In the genomic region with DNA sequence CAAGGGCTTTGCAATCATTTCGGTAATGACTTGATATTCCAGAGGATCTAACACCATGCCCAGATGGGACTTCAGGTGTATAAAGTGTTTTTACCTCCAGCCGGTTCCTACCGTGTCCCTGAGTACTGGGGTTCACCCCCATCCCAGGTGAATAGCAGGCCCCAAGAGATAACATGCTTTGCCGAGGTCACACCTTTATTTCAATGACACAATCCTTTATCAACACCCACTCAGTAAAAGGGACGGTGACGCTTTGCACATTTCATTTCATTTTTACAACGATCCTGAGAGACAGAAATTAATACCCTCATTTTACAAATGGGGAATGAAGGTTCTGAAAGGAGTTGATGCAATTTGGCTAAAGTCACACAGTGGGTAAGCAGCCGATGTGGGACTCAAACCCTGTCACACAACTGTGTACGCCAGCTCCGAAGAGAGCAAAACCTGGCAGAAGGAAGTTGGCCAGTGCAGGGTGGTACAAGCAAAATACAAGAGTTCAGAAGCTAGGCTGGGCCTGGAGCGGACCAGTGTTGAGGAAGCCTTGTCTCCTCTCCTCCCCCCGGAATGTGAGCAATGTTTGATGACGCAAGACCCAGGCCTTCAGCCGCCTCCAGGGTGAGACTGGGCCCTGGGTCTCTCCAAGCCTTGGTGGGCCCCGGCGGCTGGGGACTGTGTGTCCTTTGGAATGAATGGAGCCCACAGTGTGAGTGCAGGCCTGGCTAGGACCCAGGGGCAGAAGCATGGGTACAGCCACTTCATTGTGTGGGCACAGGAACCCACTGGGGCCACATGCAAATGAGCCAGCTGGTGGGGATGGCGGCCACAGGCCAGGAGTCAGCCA, we compare ENCODE assay signal across 1 cellular context.
A peak's percentile ranks its signal among the peaks of the same experiment; 100 is the strongest.
TF ChIP-seq lines count a peak whose summit lies in the region.

No MANE protein-coding gene starts in this region.

TF ChIP-seq in HepG2, 621 proteins besides CTCF, POLR2A, EP300 and RAD21 (continued from another document):
- TF ChIP-seq SSRP1 (CRISPR knock-in tag; IDR thresholded peaks at IDR 0.05): no peak
- TF ChIP-seq RFXANK (CRISPR knock-in tag; IDR thresholded peaks at IDR 0.05): no peak
- no peak for TF ChIP-seq ZFP1 (CRISPR knock-in tag; IDR thresholded peaks at IDR 0.05)
- TF ChIP-seq ZMAT3 (CRISPR knock-in tag; conservative IDR thresholded peaks at IDR 0.05): no peak
- TF ChIP-seq SMARCC2 (IDR thresholded peaks at IDR 0.05): no peak
- peak; percentile 97 for TF ChIP-seq TEAD3 (CRISPR knock-in tag; optimal IDR thresholded peaks at IDR 0.05; ENCODE audit: borderline replicate concordance)
- TF ChIP-seq THYN1 (CRISPR knock-in tag; IDR thresholded peaks at IDR 0.05; ENCODE audit: borderline replicate concordance, low read depth): no peak
- TF ChIP-seq, protein P1, sequence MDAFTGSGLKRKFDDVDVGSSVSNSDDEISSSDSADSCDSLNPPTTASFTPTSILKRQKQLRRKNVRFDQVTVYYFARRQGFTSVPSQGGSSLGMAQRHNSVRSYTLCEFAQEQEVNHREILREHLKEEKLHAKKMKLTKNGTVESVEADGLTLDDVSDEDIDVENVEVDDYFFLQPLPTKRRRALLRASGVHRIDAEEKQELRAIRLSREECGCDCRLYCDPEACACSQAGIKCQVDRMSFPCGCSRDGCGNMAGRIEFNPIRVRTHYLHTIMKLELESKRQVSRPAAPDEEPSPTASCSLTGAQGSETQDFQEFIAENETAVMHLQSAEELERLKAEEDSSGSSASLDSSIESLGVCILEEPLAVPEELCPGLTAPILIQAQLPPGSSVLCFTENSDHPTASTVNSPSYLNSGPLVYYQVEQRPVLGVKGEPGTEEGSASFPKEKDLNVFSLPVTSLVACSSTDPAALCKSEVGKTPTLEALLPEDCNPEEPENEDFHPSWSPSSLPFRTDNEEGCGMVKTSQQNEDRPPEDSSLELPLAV (CRISPR knock-in tag; conservative IDR thresholded peaks at IDR 0.05; ENCODE audit: low read depth): no peak
- TF ChIP-seq NR1H2 (CRISPR knock-in tag; IDR thresholded peaks at IDR 0.05; ENCODE audit: borderline replicate concordance, low read depth): no peak
- no peak for TF ChIP-seq TMF1 (CRISPR knock-in tag; IDR thresholded peaks at IDR 0.05; ENCODE audit: low read depth)
- TF ChIP-seq ISX (CRISPR knock-in tag; conservative IDR thresholded peaks at IDR 0.05): no peak
- TF ChIP-seq, protein P2, sequence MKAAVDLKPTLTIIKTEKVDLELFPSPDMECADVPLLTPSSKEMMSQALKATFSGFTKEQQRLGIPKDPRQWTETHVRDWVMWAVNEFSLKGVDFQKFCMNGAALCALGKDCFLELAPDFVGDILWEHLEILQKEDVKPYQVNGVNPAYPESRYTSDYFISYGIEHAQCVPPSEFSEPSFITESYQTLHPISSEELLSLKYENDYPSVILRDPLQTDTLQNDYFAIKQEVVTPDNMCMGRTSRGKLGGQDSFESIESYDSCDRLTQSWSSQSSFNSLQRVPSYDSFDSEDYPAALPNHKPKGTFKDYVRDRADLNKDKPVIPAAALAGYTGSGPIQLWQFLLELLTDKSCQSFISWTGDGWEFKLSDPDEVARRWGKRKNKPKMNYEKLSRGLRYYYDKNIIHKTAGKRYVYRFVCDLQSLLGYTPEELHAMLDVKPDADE (CRISPR knock-in tag; IDR thresholded peaks at IDR 0.05): no peak
- TF ChIP-seq HCFC1 (IDR thresholded peaks at IDR 0.05; ENCODE audit: low read depth, low read length): no peak
- TF ChIP-seq CEBPG (CRISPR knock-in tag; IDR thresholded peaks at IDR 0.05): peak; percentile 90
- peak; percentile 94 for TF ChIP-seq CEBPB (IDR thresholded peaks at IDR 0.05; ENCODE audit: borderline replicate concordance, low read depth, low read length)
- no peak for TF ChIP-seq ZNF225 (CRISPR knock-in tag; IDR thresholded peaks at IDR 0.05)
- no peak for TF ChIP-seq CCDC6 (CRISPR knock-in tag; IDR thresholded peaks at IDR 0.05)
- TF ChIP-seq PCBP2 (optimal IDR thresholded peaks at IDR 0.05; ENCODE audit: low read depth, low read length, poor library complexity, severe bottlenecking): no peak
- no peak for TF ChIP-seq SETDB1 (CRISPR knock-in tag; IDR thresholded peaks at IDR 0.05; ENCODE audit: borderline replicate concordance)
- no peak for TF ChIP-seq ZNF138 (CRISPR knock-in tag; IDR thresholded peaks at IDR 0.05; ENCODE audit: low read depth)
- TF ChIP-seq, protein P3, sequence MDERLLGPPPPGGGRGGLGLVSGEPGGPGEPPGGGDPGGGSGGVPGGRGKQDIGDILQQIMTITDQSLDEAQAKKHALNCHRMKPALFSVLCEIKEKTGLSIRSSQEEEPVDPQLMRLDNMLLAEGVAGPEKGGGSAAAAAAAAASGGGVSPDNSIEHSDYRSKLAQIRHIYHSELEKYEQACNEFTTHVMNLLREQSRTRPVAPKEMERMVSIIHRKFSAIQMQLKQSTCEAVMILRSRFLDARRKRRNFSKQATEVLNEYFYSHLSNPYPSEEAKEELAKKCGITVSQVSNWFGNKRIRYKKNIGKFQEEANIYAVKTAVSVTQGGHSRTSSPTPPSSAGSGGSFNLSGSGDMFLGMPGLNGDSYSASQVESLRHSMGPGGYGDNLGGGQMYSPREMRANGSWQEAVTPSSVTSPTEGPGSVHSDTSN (CRISPR knock-in tag; IDR thresholded peaks at IDR 0.05): no peak
- no peak for TF ChIP-seq KAT2B (IDR thresholded peaks at IDR 0.05; ENCODE audit: borderline replicate concordance, low read depth, low read length)
- no peak for TF ChIP-seq HNRNPH1 (optimal IDR thresholded peaks at IDR 0.05; ENCODE audit: low read depth, low read length)
- TF ChIP-seq SMAD9 (CRISPR knock-in tag; IDR thresholded peaks at IDR 0.05): no peak
- TF ChIP-seq, protein P4, sequence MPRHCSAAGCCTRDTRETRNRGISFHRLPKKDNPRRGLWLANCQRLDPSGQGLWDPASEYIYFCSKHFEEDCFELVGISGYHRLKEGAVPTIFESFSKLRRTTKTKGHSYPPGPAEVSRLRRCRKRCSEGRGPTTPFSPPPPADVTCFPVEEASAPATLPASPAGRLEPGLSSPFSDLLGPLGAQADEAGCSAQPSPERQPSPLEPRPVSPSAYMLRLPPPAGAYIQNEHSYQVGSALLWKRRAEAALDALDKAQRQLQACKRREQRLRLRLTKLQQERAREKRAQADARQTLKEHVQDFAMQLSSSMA (CRISPR knock-in tag; IDR thresholded peaks at IDR 0.05): no peak
- TF ChIP-seq MED13 (CRISPR knock-in tag; IDR thresholded peaks at IDR 0.05): no peak
- TF ChIP-seq AGO2 (optimal IDR thresholded peaks at IDR 0.05; ENCODE audit: low read depth, low read length): no peak
- no peak for TF ChIP-seq NFIB (CRISPR knock-in tag; IDR thresholded peaks at IDR 0.05; ENCODE audit: borderline replicate concordance)
- no peak for TF ChIP-seq NFATC3 (CRISPR knock-in tag; IDR thresholded peaks at IDR 0.05)
- no peak for TF ChIP-seq ZNF24 (IDR thresholded peaks at IDR 0.05)
- TF ChIP-seq, protein P5, sequence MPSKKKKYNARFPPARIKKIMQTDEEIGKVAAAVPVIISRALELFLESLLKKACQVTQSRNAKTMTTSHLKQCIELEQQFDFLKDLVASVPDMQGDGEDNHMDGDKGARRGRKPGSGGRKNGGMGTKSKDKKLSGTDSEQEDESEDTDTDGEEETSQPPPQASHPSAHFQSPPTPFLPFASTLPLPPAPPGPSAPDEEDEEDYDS (CRISPR knock-in tag; IDR thresholded peaks at IDR 0.05): no peak
- no peak for TF ChIP-seq SMC3 (IDR thresholded peaks at IDR 0.05; ENCODE audit: low read length)
- no peak for TF ChIP-seq MYNN (CRISPR knock-in tag; IDR thresholded peaks at IDR 0.05; ENCODE audit: low read depth)
- no peak for TF ChIP-seq SRSF9 (IDR thresholded peaks at IDR 0.05; ENCODE audit: borderline replicate concordance, insufficient read depth, low read depth, low read length, poor library complexity, severe bottlenecking)
- TF ChIP-seq, protein P6, sequence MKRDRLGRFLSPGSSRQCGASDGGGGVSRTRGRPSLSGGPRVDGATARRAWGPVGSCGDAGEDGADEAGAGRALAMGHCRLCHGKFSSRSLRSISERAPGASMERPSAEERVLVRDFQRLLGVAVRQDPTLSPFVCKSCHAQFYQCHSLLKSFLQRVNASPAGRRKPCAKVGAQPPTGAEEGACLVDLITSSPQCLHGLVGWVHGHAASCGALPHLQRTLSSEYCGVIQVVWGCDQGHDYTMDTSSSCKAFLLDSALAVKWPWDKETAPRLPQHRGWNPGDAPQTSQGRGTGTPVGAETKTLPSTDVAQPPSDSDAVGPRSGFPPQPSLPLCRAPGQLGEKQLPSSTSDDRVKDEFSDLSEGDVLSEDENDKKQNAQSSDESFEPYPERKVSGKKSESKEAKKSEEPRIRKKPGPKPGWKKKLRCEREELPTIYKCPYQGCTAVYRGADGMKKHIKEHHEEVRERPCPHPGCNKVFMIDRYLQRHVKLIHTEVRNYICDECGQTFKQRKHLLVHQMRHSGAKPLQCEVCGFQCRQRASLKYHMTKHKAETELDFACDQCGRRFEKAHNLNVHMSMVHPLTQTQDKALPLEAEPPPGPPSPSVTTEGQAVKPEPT (CRISPR knock-in tag; IDR thresholded peaks at IDR 0.05; ENCODE audit: low read depth): no peak
- TF ChIP-seq NONO (IDR thresholded peaks at IDR 0.05): no peak
- TF ChIP-seq NONO (CRISPR knock-in tag; conservative IDR thresholded peaks at IDR 0.05): no peak
- TF ChIP-seq ZNF775 (CRISPR knock-in tag; IDR thresholded peaks at IDR 0.05; ENCODE audit: borderline replicate concordance): no peak
- TF ChIP-seq ZNF136 (CRISPR knock-in tag; IDR thresholded peaks at IDR 0.05; ENCODE audit: low read depth): no peak
- TF ChIP-seq, protein P7, sequence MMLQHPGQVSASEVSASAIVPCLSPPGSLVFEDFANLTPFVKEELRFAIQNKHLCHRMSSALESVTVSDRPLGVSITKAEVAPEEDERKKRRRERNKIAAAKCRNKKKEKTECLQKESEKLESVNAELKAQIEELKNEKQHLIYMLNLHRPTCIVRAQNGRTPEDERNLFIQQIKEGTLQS (CRISPR knock-in tag; IDR thresholded peaks at IDR 0.05): peak; percentile 95
- TF ChIP-seq MIER3 (CRISPR knock-in tag; IDR thresholded peaks at IDR 0.05; ENCODE audit: borderline replicate concordance): no peak
- no peak for TF ChIP-seq SAP130 (CRISPR knock-in tag; IDR thresholded peaks at IDR 0.05; ENCODE audit: low read depth)
- no peak for TF ChIP-seq ZNF605 (CRISPR knock-in tag; IDR thresholded peaks at IDR 0.05)
- no peak for TF ChIP-seq NKX3-1 (CRISPR knock-in tag; IDR thresholded peaks at IDR 0.05)
- TF ChIP-seq PITX1 (CRISPR knock-in tag; IDR thresholded peaks at IDR 0.05): no peak
- TF ChIP-seq ZNF7 (CRISPR knock-in tag; IDR thresholded peaks at IDR 0.05): no peak
- no peak for TF ChIP-seq BRD4 (CRISPR knock-in tag; IDR thresholded peaks at IDR 0.05)
